1 cellular context compared by ENCODE assay signal in the genomic region with DNA sequence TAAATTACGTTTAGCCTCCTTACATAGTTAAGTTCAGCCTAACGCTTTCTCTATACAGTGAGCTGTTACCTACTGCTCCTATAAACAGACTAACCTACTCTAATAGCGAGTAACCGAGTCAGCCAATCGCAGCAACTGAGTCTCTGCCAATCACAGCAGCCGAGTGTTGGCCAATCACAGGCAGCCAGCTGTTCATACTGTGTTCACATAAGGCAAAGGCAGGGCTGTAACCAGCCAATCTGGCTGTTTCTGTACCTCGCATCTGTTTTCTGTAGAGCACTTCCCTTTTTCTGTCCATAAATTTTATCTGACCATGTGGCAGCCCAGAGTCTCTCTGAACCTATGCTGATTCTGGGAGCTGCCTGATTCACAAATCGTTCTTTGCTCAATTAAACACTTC.
TF ChIP-seq lines count a peak whose summit lies in the region.

No MANE protein-coding gene starts in this region.

TF ChIP-seq in K562, 482 proteins besides CTCF, POLR2A, EP300 and RAD21 (continued from another document and continues in another):
- TF ChIP-seq, protein P1, sequence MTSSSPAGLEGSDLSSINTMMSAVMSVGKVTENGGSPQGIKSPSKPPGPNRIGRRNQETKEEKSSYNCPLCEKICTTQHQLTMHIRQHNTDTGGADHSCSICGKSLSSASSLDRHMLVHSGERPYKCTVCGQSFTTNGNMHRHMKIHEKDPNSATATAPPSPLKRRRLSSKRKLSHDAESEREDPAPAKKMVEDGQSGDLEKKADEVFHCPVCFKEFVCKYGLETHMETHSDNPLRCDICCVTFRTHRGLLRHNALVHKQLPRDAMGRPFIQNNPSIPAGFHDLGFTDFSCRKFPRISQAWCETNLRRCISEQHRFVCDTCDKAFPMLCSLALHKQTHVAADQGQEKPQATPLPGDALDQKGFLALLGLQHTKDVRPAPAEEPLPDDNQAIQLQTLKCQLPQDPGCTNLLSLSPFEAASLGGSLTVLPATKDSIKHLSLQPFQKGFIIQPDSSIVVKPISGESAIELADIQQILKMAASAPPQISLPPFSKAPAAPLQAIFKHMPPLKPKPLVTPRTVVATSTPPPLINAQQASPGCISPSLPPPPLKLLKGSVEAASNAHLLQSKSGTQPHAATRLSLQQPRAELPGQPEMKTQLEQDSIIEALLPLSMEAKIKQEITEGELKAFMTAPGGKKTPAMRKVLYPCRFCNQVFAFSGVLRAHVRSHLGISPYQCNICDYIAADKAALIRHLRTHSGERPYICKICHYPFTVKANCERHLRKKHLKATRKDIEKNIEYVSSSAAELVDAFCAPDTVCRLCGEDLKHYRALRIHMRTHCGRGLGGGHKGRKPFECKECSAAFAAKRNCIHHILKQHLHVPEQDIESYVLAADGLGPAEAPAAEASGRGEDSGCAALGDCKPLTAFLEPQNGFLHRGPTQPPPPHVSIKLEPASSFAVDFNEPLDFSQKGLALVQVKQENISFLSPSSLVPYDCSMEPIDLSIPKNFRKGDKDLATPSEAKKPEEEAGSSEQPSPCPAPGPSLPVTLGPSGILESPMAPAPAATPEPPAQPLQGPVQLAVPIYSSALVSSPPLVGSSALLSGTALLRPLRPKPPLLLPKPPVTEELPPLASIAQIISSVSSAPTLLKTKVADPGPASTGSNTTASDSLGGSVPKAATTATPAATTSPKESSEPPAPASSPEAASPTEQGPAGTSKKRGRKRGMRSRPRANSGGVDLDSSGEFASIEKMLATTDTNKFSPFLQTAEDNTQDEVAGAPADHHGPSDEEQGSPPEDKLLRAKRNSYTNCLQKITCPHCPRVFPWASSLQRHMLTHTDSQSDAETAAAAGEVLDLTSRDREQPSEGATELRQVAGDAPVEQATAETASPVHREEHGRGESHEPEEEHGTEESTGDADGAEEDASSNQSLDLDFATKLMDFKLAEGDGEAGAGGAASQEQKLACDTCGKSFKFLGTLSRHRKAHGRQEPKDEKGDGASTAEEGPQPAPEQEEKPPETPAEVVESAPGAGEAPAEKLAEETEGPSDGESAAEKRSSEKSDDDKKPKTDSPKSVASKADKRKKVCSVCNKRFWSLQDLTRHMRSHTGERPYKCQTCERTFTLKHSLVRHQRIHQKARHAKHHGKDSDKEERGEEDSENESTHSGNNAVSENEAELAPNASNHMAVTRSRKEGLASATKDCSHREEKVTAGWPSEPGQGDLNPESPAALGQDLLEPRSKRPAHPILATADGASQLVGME (CRISPR knock-in tag; IDR thresholded peaks at IDR 0.05) = no peak
- TF ChIP-seq TSC22D4 (tag; IDR thresholded peaks at IDR 0.05) (no peak), POLR3G (IDR thresholded peaks at IDR 0.05; ENCODE audit: extremely low read depth, insufficient read length, insufficient replicate concordance) (no peak), ZNF143 (CRISPR knock-in tag; IDR thresholded peaks at IDR 0.05) (no peak), KLF6 (CRISPR knock-in tag; IDR thresholded peaks at IDR 0.05; ENCODE audit: borderline replicate concordance) (no peak), ZNF584 (CRISPR knock-in tag; IDR thresholded peaks at IDR 0.05; ENCODE audit: low read depth) (no peak), ZNF41 (CRISPR knock-in tag; conservative IDR thresholded peaks at IDR 0.05) (no peak), SAP30 (IDR thresholded peaks at IDR 0.05; ENCODE audit: borderline replicate concordance, insufficient read depth, low read depth, low read length, poor library complexity, severe bottlenecking) (no peak), ETV1 (tag; conservative IDR thresholded peaks at IDR 0.05; ENCODE audit: low read depth) (no peak), NR2F6 (CRISPR knock-in tag; IDR thresholded peaks at IDR 0.05) (no peak), MEIS2 (IDR thresholded peaks at IDR 0.05; ENCODE audit: partially characterized antibody) (no peak), CBFB (CRISPR knock-in tag; IDR thresholded peaks at IDR 0.05) (no peak), ZNF3 (CRISPR knock-in tag; IDR thresholded peaks at IDR 0.05) (no peak), TCF3 (CRISPR knock-in tag; IDR thresholded peaks at IDR 0.05) (peak; percentile 58), PTRF (tag; IDR thresholded peaks at IDR 0.05) (no peak), SNIP1 (IDR thresholded peaks at IDR 0.05; ENCODE audit: low read depth) (no peak), ZNF232 (CRISPR knock-in tag; IDR thresholded peaks at IDR 0.05) (no peak), CHD4 (IDR thresholded peaks at IDR 0.05; ENCODE audit: insufficient read depth, insufficient replicate concordance, low read depth, low read length, poor library complexity, severe bottlenecking) (no peak), ZSCAN32 (CRISPR knock-in tag; IDR thresholded peaks at IDR 0.05) (no peak), HDAC1 (IDR thresholded peaks at IDR 0.05) (no peak; a peak in 1 of 4 replicates), L3MBTL2 (IDR thresholded peaks at IDR 0.05) (peak; percentile 88), PPARD (CRISPR knock-in tag; IDR thresholded peaks at IDR 0.05) (no peak), CAMTA2 (CRISPR knock-in tag; conservative IDR thresholded peaks at IDR 0.05) (no peak), ZNF707 (CRISPR knock-in tag; conservative IDR thresholded peaks at IDR 0.05) (no peak), PURB (CRISPR knock-in tag; IDR thresholded peaks at IDR 0.05; ENCODE audit: low read depth) (no peak), SRSF7 (optimal IDR thresholded peaks at IDR 0.05; ENCODE audit: low read depth, low read length) (no peak), COPS2 (conservative IDR thresholded peaks at IDR 0.05) (no peak), CEBPB (tag; IDR thresholded peaks at IDR 0.05) (no peak), FOXM1 (IDR thresholded peaks at IDR 0.05; ENCODE audit: low read depth) (peak; percentile 17; the same call in 1 of the 2 replicates), FOXM1 (CRISPR knock-in tag; IDR thresholded peaks at IDR 0.05; ENCODE audit: low read depth) (no peak), ZNF263 (CRISPR knock-in tag; IDR thresholded peaks at IDR 0.05; ENCODE audit: borderline replicate concordance) (no peak; the same call in 1 of the 2 replicates), ELF4 (CRISPR knock-in tag; IDR thresholded peaks at IDR 0.05) (no peak), ZNF79 (CRISPR knock-in tag; IDR thresholded peaks at IDR 0.05; ENCODE audit: low read depth) (no peak), HNRNPUL1 (IDR thresholded peaks at IDR 0.05; ENCODE audit: low read length) (no peak), HMG20A (CRISPR knock-in tag; conservative IDR thresholded peaks at IDR 0.05) (no peak), HNRNPK (IDR thresholded peaks at IDR 0.05; ENCODE audit: low read depth, low read length, poor library complexity, severe bottlenecking) (no peak), POU5F1 (IDR thresholded peaks at IDR 0.05; ENCODE audit: borderline replicate concordance, low read depth, low read length, partially characterized antibody) (no peak), MEF2D (tag; conservative IDR thresholded peaks at IDR 0.05; ENCODE audit: low read depth) (no peak), CCNT2 (IDR thresholded peaks at IDR 0.05; ENCODE audit: borderline replicate concordance, extremely low read depth, insufficient read length, low read depth, low read length) (no peak)
- TF ChIP-seq, protein P2, sequence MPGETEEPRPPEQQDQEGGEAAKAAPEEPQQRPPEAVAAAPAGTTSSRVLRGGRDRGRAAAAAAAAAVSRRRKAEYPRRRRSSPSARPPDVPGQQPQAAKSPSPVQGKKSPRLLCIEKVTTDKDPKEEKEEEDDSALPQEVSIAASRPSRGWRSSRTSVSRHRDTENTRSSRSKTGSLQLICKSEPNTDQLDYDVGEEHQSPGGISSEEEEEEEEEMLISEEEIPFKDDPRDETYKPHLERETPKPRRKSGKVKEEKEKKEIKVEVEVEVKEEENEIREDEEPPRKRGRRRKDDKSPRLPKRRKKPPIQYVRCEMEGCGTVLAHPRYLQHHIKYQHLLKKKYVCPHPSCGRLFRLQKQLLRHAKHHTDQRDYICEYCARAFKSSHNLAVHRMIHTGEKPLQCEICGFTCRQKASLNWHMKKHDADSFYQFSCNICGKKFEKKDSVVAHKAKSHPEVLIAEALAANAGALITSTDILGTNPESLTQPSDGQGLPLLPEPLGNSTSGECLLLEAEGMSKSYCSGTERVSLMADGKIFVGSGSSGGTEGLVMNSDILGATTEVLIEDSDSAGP (CRISPR knock-in tag; IDR thresholded peaks at IDR 0.05) = no peak
- TF ChIP-seq, protein P3, sequence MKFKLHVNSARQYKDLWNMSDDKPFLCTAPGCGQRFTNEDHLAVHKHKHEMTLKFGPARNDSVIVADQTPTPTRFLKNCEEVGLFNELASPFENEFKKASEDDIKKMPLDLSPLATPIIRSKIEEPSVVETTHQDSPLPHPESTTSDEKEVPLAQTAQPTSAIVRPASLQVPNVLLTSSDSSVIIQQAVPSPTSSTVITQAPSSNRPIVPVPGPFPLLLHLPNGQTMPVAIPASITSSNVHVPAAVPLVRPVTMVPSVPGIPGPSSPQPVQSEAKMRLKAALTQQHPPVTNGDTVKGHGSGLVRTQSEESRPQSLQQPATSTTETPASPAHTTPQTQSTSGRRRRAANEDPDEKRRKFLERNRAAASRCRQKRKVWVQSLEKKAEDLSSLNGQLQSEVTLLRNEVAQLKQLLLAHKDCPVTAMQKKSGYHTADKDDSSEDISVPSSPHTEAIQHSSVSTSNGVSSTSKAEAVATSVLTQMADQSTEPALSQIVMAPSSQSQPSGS (CRISPR knock-in tag; IDR thresholded peaks at IDR 0.05) = no peak
- TF ChIP-seq, protein P4, sequence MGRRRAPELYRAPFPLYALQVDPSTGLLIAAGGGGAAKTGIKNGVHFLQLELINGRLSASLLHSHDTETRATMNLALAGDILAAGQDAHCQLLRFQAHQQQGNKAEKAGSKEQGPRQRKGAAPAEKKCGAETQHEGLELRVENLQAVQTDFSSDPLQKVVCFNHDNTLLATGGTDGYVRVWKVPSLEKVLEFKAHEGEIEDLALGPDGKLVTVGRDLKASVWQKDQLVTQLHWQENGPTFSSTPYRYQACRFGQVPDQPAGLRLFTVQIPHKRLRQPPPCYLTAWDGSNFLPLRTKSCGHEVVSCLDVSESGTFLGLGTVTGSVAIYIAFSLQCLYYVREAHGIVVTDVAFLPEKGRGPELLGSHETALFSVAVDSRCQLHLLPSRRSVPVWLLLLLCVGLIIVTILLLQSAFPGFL (CRISPR knock-in tag; IDR thresholded peaks at IDR 0.05) = no peak
- TF ChIP-seq, protein P5, sequence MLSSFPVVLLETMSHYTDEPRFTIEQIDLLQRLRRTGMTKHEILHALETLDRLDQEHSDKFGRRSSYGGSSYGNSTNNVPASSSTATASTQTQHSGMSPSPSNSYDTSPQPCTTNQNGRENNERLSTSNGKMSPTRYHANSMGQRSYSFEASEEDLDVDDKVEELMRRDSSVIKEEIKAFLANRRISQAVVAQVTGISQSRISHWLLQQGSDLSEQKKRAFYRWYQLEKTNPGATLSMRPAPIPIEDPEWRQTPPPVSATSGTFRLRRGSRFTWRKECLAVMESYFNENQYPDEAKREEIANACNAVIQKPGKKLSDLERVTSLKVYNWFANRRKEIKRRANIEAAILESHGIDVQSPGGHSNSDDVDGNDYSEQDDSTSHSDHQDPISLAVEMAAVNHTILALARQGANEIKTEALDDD (IDR thresholded peaks at IDR 0.05) = peak; percentile 38; the same call in 1 of the 2 replicates
- TF ChIP-seq, protein P6, sequence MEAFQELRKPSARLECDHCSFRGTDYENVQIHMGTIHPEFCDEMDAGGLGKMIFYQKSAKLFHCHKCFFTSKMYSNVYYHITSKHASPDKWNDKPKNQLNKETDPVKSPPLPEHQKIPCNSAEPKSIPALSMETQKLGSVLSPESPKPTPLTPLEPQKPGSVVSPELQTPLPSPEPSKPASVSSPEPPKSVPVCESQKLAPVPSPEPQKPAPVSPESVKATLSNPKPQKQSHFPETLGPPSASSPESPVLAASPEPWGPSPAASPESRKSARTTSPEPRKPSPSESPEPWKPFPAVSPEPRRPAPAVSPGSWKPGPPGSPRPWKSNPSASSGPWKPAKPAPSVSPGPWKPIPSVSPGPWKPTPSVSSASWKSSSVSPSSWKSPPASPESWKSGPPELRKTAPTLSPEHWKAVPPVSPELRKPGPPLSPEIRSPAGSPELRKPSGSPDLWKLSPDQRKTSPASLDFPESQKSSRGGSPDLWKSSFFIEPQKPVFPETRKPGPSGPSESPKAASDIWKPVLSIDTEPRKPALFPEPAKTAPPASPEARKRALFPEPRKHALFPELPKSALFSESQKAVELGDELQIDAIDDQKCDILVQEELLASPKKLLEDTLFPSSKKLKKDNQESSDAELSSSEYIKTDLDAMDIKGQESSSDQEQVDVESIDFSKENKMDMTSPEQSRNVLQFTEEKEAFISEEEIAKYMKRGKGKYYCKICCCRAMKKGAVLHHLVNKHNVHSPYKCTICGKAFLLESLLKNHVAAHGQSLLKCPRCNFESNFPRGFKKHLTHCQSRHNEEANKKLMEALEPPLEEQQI (IDR thresholded peaks at IDR 0.05) = peak; percentile 69; the same call in 1 of the 2 replicates
- TF ChIP-seq, protein P7, sequence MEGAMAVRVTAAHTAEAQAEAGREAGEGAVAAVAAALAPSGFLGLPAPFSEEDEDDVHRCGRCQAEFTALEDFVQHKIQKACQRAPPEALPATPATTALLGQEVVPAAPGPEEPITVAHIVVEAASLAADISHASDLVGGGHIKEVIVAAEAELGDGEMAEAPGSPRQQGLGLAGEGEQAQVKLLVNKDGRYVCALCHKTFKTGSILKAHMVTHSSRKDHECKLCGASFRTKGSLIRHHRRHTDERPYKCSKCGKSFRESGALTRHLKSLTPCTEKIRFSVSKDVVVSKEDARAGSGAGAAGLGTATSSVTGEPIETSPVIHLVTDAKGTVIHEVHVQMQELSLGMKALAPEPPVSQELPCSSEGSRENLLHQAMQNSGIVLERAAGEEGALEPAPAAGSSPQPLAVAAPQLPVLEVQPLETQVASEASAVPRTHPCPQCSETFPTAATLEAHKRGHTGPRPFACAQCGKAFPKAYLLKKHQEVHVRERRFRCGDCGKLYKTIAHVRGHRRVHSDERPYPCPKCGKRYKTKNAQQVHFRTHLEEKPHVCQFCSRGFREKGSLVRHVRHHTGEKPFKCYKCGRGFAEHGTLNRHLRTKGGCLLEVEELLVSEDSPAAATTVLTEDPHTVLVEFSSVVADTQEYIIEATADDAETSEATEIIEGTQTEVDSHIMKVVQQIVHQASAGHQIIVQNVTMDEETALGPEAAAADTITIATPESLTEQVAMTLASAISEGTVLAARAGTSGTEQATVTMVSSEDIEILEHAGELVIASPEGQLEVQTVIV (CRISPR knock-in tag; IDR thresholded peaks at IDR 0.05; ENCODE audit: borderline replicate concordance) = no peak
- TF ChIP-seq, protein P8, sequence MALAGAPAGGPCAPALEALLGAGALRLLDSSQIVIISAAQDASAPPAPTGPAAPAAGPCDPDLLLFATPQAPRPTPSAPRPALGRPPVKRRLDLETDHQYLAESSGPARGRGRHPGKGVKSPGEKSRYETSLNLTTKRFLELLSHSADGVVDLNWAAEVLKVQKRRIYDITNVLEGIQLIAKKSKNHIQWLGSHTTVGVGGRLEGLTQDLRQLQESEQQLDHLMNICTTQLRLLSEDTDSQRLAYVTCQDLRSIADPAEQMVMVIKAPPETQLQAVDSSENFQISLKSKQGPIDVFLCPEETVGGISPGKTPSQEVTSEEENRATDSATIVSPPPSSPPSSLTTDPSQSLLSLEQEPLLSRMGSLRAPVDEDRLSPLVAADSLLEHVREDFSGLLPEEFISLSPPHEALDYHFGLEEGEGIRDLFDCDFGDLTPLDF (CRISPR knock-in tag; IDR thresholded peaks at IDR 0.05) = no peak
- TF ChIP-seq, protein P9, sequence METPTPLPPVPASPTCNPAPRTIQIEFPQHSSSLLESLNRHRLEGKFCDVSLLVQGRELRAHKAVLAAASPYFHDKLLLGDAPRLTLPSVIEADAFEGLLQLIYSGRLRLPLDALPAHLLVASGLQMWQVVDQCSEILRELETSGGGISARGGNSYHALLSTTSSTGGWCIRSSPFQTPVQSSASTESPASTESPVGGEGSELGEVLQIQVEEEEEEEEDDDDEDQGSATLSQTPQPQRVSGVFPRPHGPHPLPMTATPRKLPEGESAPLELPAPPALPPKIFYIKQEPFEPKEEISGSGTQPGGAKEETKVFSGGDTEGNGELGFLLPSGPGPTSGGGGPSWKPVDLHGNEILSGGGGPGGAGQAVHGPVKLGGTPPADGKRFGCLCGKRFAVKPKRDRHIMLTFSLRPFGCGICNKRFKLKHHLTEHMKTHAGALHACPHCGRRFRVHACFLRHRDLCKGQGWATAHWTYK (CRISPR knock-in tag; IDR thresholded peaks at IDR 0.05) = no peak
